26 cellular contexts compared by ENCODE assay signal in the genomic region with DNA sequence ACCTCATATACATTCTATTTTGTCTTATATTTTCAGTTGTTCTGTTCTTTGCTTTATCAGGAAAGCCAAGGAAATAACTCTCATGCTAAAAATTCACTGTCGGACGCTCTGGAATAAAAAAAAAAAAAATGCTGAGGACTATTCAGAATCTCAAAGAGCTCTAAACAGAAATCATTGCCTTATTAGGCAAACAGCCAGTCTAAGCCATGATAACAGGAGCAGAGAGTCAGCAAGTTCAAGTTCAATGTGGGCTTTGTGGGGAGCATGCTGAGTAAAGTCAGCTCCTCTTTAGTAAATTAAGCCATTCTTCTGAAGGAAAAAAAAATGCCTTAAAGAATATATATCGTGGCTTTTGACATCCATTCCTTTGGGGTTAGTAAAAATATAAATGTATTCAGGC. TPM values are rescaled to one million over a fixed set of nuclear protein-coding genes. Genes with fewer than 3 reads are reported as not detected.
"Had no signal": no experiment of that assay in that cellular context is flagged by ENCODE, and none has a peak within 500 bp of the region (broad histone marks: within the 10 kb centered on the region; RNA-seq: fewer than 3 reads in every experiment).

No MANE protein-coding gene starts in this region.

- H3K27ac ChIP-seq: esophagus muscularis mucosa, foreskin keratinocyte, heart right ventricle, neutrophil, psoas muscle, right lobe of liver, testis, tibial nerve, upper lobe of right lung, vagina had no signal

- H3K36me3 ChIP-seq: esophagus muscularis mucosa, heart right ventricle, left ventricle myocardium inferior, neutrophil, right lobe of liver, tibial nerve, upper lobe of right lung, vagina had no signal

- DNase-seq: effector memory CD4-positive, alpha-beta T cell; foreskin keratinocyte; heart right ventricle; hypothalamus; immature natural killer cell; kidney; left cardiac atrium; left ventricle myocardium inferior; mesenchymal stem cell; midbrain; psoas muscle; retina; right lobe of liver; stimulated activated CD4-positive, alpha-beta T cell treated with anti-CD3 and anti-CD28 coated beads, Interleukin-2, amount 100 ng/mL, for 24 hours; stimulated activated CD4-positive, alpha-beta T cell treated with anti-CD3 and anti-CD28 coated beads, Interleukin-4, amount 100 ng/mL, for 4 hours; stimulated activated naive B cell treated with anti-CD40 and anti-IgM and Interleukin-4, amounts not matched to agents 10 μg/mL and 1 μg/mL and 100 μg/mL, for 72 hours; stimulated activated naive CD8-positive, alpha-beta T cell treated with anti-CD3 and anti-CD28 coated beads, Interleukin-15, amount 100 ng/mL, for 72 hours; testis; upper lobe of right lung had no signal

- ATAC-seq: foreskin keratinocyte; left cardiac atrium; natural killer cell treated with Interleukin-12 subunit alpha and Interleukin-12 subunit beta and Interleukin-15 and Interleukin-18, amount 100 ng/mL, for 72 hours; right lobe of liver; stimulated activated naive B cell treated with anti-CD40 and anti-IgM and Interleukin-4, amounts not matched to agents 10 μg/mL and 1 μg/mL and 100 μg/mL, for 72 hours; stimulated activated naive CD8-positive, alpha-beta T cell treated with anti-CD3 and anti-CD28 coated beads, Interleukin-15, amount 100 ng/mL, for 72 hours; upper lobe of right lung had no signal

- H3K27me3 ChIP-seq: esophagus muscularis mucosa, foreskin keratinocyte, heart right ventricle, neutrophil, right lobe of liver, testis, tibial nerve, upper lobe of right lung, vagina had no signal

- H3K4me3 ChIP-seq: esophagus muscularis mucosa, heart right ventricle, left ventricle myocardium inferior, lung, psoas muscle, right lobe of liver, testis, tibial nerve, upper lobe of right lung, vagina had no signal

- H3K4me1 ChIP-seq: foreskin keratinocyte, right lobe of liver, testis, tibial nerve, upper lobe of right lung, vagina had no signal

- FAIRE-seq: endometrium, kidney had no signal

- H3K9me3 ChIP-seq: esophagus muscularis mucosa, neutrophil, psoas muscle, right lobe of liver, testis, tibial nerve, upper lobe of right lung, vagina had no signal

RNA-seq across cellular contexts. Expression of gene FAM13C, which starts 13.6 kb away (rescaled TPM):
- total RNA-seq: natural killer cell treated with Interleukin-12 subunit alpha and Interleukin-12 subunit beta and Interleukin-15 and Interleukin-18, amount 100 ng/mL, for 72 hours had no signal
- polyA plus RNA-seq: immature natural killer cell had no signal
